ENCODE assay signal across 8 cellular contexts in the genomic region with DNA sequence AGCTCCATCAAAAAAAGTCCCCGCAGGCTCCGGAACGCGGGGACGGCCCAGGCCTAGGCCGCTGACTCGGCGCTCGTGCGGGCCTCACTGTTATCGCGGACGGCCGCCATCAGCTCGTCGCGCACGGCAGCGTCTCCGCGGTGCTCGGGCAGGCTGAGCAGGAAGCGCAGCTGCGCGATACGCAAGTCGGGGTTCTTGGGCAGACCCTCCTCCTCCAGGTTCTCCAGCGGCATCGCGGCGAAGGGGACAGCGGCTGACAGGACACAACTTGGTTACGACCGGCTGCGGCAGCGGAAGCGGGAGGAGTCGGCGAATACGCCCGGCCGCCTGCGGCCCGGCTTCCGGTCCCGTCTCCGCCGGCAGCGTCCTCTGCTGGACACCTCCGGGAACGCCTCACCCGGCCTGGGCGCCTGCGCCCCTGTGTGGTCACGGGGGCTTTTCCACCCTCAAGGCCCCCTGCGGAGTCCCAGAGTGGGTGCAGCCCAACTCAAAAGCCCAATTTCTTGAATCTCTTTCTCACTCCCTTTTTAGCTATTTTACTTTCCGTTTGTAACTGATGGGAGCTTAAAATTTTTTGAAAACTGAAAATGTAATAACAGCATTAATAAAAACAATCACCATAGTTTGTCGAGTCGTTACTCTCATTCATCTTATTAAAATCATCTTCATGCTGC. TPM values are rescaled to one million over a fixed set of nuclear protein-coding genes. Genes with fewer than 3 reads are reported as not detected.
DNase-seq lines count a peak whose midpoint lies in the region; ATAC-seq lines count a peak whose summit lies in the region.

PSMD6 (minus strand) TSS at position 308 of the 674 bp plus-strand sequence; CDS start at position 233, 75 bp downstream.

- peak within 1 kb of the TSS; percentile 92 for H3K27ac Mint-ChIP-seq in activated CD4-positive, alpha-beta T cell treated with anti-CD3 and anti-CD28 coated beads, Interleukin-2, amount 10 ng/mL, durations not matched to agents 24 days and 14 days

- intact Hi-C loops in activated CD4-positive, alpha-beta T cell treated with anti-CD3 and anti-CD28 coated beads, Interleukin-2, amount 10 ng/mL, durations not matched to agents 24 days and 14 days (cut with micrococcal nuclease) = loop anchor here (1.0 to 2.0 kb wide), 3 partner anchors 55 to 159 kb away; partner anchors contain the start of gene SCAANT1

- H3K4me3 Mint-ChIP-seq in activated CD4-positive, alpha-beta T cell treated with anti-CD3 and anti-CD28 coated beads, Interleukin-2, amount 10 ng/mL, durations not matched to agents 24 days and 14 days = peak within 1 kb of the TSS; percentile 79

- peaks cover 13% of the 10 kb centered on the region for H3K27me3 Mint-ChIP-seq in activated CD4-positive, alpha-beta T cell treated with anti-CD3 and anti-CD28 coated beads, Interleukin-2, amount 10 ng/mL, durations not matched to agents 24 days and 14 days

- peak; percentile 98 for ATAC-seq in GM19025 (IDR thresholded peaks at IDR 0.05; ENCODE audit: low read depth, unreplicated experiment)
- ATAC-seq in HG03342 (IDR thresholded peaks at IDR 0.05; ENCODE audit: unreplicated experiment) = peak; percentile 97

- H3K9me3 Mint-ChIP-seq in activated CD4-positive, alpha-beta T cell treated with anti-CD3 and anti-CD28 coated beads, Interleukin-2, amount 10 ng/mL, durations not matched to agents 24 days and 14 days = no peaks in the 10 kb centered on the region

- DNase-seq in Ammon's horn (ENCODE audit: low spot score) = peak; percentile 88
- peak; percentile 43 to 84 for DNase-seq in NCI-H526 (lab: John Stamatoyannopoulos, UW)
- DNase-seq in activated CD4-positive, alpha-beta T cell treated with anti-CD3 and anti-CD28 coated beads, Interleukin-2, amount 10 ng/mL, durations not matched to agents 24 days and 14 days = peak; percentile 99
- DNase-seq in cortex of kidney (lab: John Stamatoyannopoulos, UW) = peak; percentile 39
- peak; percentile 94 for DNase-seq in left kidney (ENCODE audit: low read depth, low spot score)
- DNase-seq in stimulated activated CD4-positive, alpha-beta T cell treated with anti-CD3 and anti-CD28 coated beads, Interleukin-2, amount 100 ng/mL, for 4 hours (ENCODE audit: low read depth) = peak; percentile 82

- peaks cover 19% of the 10 kb centered on the region for H3K4me1 Mint-ChIP-seq in activated CD4-positive, alpha-beta T cell treated with anti-CD3 and anti-CD28 coated beads, Interleukin-2, amount 10 ng/mL, durations not matched to agents 24 days and 14 days

- peaks cover 27% of the 10 kb centered on the region for H3K36me3 Mint-ChIP-seq in activated CD4-positive, alpha-beta T cell treated with anti-CD3 and anti-CD28 coated beads, Interleukin-2, amount 10 ng/mL, durations not matched to agents 24 days and 14 days (ENCODE audit: low read depth)

RNA-seq across cellular contexts. Expression of gene PSMD6, which starts in this region (rescaled TPM):
- 141 and 146 TPM in 2 replicates for total RNA-seq in activated CD4-positive, alpha-beta T cell treated with anti-CD3 and anti-CD28 coated beads, Interleukin-2, amount 10 ng/mL, durations not matched to agents 24 days and 14 days

Comparison
In these comparisons a context has a peak if more than half of its experiments do, and no peak if none do; other contexts are left out.
1. Peak in every context shown above with its lines: DNase-seq and ATAC-seq.
2. DNase-seq: peak in every context shown above with its lines; median percentile 99 in activated CD4-positive, alpha-beta T cell treated with anti-CD3 and anti-CD28 coated beads, Interleukin-2, amount 10 ng/mL, durations not matched to agents 24 days and 14 days; 94 in left kidney; 88 in Ammon's horn; 82 in stimulated activated CD4-positive, alpha-beta T cell treated with anti-CD3 and anti-CD28 coated beads, Interleukin-2, amount 100 ng/mL, for 4 hours; 64 in NCI-H526; 39 in cortex of kidney.